ENCODE assay signal across 9 cellular contexts in genomic region chr13:106795847-106796246, GRCh38.
DNase-seq lines count a peak whose midpoint lies in the region; ATAC-seq and TF ChIP-seq lines count a peak whose summit lies in the region.
"Had no signal": no experiment of that assay in that cellular context is flagged by ENCODE, and none has a peak within 500 bp of the region (broad histone marks: within the 10 kb centered on the region; RNA-seq: fewer than 3 reads in every experiment).

No MANE protein-coding gene starts in this region.

- H3K27ac ChIP-seq in CD4-positive, alpha-beta memory T cell (ENCODE audit: low read depth, low read length): no peak overlapping the region
- H3K27ac ChIP-seq in GM23338 (ENCODE audit: low read depth): peak overlapping the region; percentile 78
- H3K27ac ChIP-seq in naive thymus-derived CD4-positive, alpha-beta T cell (ENCODE audit: low read depth, low read length): no peak overlapping the region

- H3K4me1 ChIP-seq in CD4-positive, alpha-beta memory T cell (ENCODE audit: insufficient read depth, low read length): no peaks in the 10 kb centered on the region
- H3K4me1 ChIP-seq in GM23338 (ENCODE audit: insufficient read depth) (peaks cover 18% of the 10 kb centered on the region), mucosa of descending colon (ENCODE audit: low read depth) (no peaks in the 10 kb centered on the region)
- H3K4me1 ChIP-seq in naive thymus-derived CD4-positive, alpha-beta T cell (ENCODE audit: control insufficient read depth in 2 of 2, insufficient read depth in 2 of 2, low read length in 2 of 2): no peaks in the 10 kb centered on the region

- peak overlapping the region; percentile 19 to 84 (median 70) for H3K4me3 Mint-ChIP-seq in CD4-positive, alpha-beta memory T cell
- H3K4me3 Mint-ChIP-seq in GM23338 (peak overlapping the region; percentile 53), chondrocyte (ENCODE audit: unreplicated experiment) (peak overlapping the region; percentile 69)
- H3K4me3 Mint-ChIP-seq in naive thymus-derived CD4-positive, alpha-beta T cell: peak overlapping the region; percentile 25 to 88 (median 68)

- no peak overlapping the region for H3K4me3 ChIP-seq in CD4-positive, alpha-beta memory T cell (ENCODE audit: low read length in 2 of 2)
- peak overlapping the region; percentile 25 for H3K4me3 ChIP-seq in GM23338
- no peak overlapping the region for H3K4me3 ChIP-seq in naive thymus-derived CD4-positive, alpha-beta T cell (ENCODE audit: low read length)
- no peak overlapping the region for H3K4me3 ChIP-seq in mucosa of descending colon

- intact Hi-C loops in CD4-positive, alpha-beta memory T cell (cut with micrococcal nuclease): no loop called here
- intact Hi-C loops in naive thymus-derived CD4-positive, alpha-beta T cell (cut with micrococcal nuclease): no loop called here
- intact Hi-C loops in mucosa of descending colon (cut with DNase I, micrococcal nuclease): no loop called here

- ATAC-seq in GM23338 (peak; percentile 11), mucosa of descending colon (no peak)
- no peak for ATAC-seq in naive thymus-derived CD4-positive, alpha-beta T cell

- no peaks in the 10 kb centered on the region for H3K79me2 ChIP-seq in GM23338 (replicated peaks; ENCODE audit: insufficient read depth)

- no peak for DNase-seq in CD4-positive, alpha-beta memory T cell
- DNase-seq in GM23338 (ENCODE audit: low spot score): peak; percentile 36
- DNase-seq in chondrocyte (ENCODE audit: low spot score): no peak
- DNase-seq in naive thymus-derived CD4-positive, alpha-beta T cell: no peak
- no peak for DNase-seq in activated gamma-delta T cell treated with Interleukin-2 at 50 U/mL for 16 hours
- DNase-seq in mucosa of descending colon: no peak
- DNase-seq in activated naive CD4-positive, alpha-beta T cell treated with anti-CD3 and anti-CD28 coated beads, Interleukin-2, amount 50 U/mL, for 16 hours: no peak
- no peak for DNase-seq in NCI-H2029 (lab: John Stamatoyannopoulos, UW)
- DNase-seq: aorta had no signal

- H3K27ac Mint-ChIP-seq in CD4-positive, alpha-beta memory T cell: no peak overlapping the region
- H3K27ac Mint-ChIP-seq in GM23338 (peak overlapping the region; percentile 97), chondrocyte (ENCODE audit: unreplicated experiment) (no peak overlapping the region)
- peak overlapping the region in 1 of 9 donors; percentile 82 for H3K27ac Mint-ChIP-seq in naive thymus-derived CD4-positive, alpha-beta T cell

- CTCF ChIA-PET in CD4-positive, alpha-beta memory T cell (lab: Charles Lee; ENCODE audit: partially characterized antibody): no interaction called here
- CTCF ChIA-PET in naive thymus-derived CD4-positive, alpha-beta T cell (lab: Charles Lee): no interaction called here

- peaks cover 9% of the 10 kb centered on the region; the same call in 1 of the 2 replicates for H3F3A ChIP-seq in GM23338 (replicated peaks; ENCODE audit: low read depth)

- peak overlapping the region; percentile 27 for H3K4me2 ChIP-seq in GM23338

- H3K9me2 ChIP-seq in GM23338 (ENCODE audit: insufficient read depth): no peaks in the 10 kb centered on the region

- no peak overlapping the region for H2AFZ ChIP-seq in GM23338

- no peaks in the 10 kb centered on the region for H4K20me1 ChIP-seq in GM23338 (replicated peaks; ENCODE audit: insufficient read depth)

- H3K36me3 ChIP-seq in CD4-positive, alpha-beta memory T cell (ENCODE audit: insufficient read depth, low read length): no peaks in the 10 kb centered on the region
- H3K36me3 ChIP-seq in GM23338 (ENCODE audit: insufficient read depth) (no peaks in the 10 kb centered on the region), mucosa of descending colon (ENCODE audit: low read depth) (no peaks in the 10 kb centered on the region)
- H3K36me3 ChIP-seq in naive thymus-derived CD4-positive, alpha-beta T cell (ENCODE audit: control insufficient read depth in 2 of 3, insufficient read depth in 3 of 3, low read length in 3 of 3): no peaks in the 10 kb centered on the region

- no peaks in the 10 kb centered on the region for H3K36me3 Mint-ChIP-seq in CD4-positive, alpha-beta memory T cell
- H3K36me3 Mint-ChIP-seq in GM23338 (ENCODE audit: low read depth) (peaks cover 3% of the 10 kb centered on the region; the same call in 1 of the 3 replicates), chondrocyte (ENCODE audit: low read depth) (peaks cover 1% of the 10 kb centered on the region)
- H3K36me3 Mint-ChIP-seq in naive thymus-derived CD4-positive, alpha-beta T cell: no peaks in the 10 kb centered on the region

- H3K27me3 Mint-ChIP-seq in CD4-positive, alpha-beta memory T cell: peaks cover 0 to 7% of the 10 kb centered on the region in 2 donors
- H3K27me3 Mint-ChIP-seq in GM23338 (ENCODE audit: insufficient read depth, low read depth, poor library complexity) (peaks cover 36% of the 10 kb centered on the region), chondrocyte (ENCODE audit: low read depth) (peaks cover 13% of the 10 kb centered on the region)
- peaks cover 0 to 38% (median 11%) of the 10 kb centered on the region in 5 donors for H3K27me3 Mint-ChIP-seq in naive thymus-derived CD4-positive, alpha-beta T cell

- TF ChIP-seq CTCF in GM23338 (conservative IDR thresholded peaks at IDR 0.05; ENCODE audit: low read depth in 2 of 2) (no peak), chondrocyte (IDR thresholded peaks at IDR 0.05) (no peak), mucosa of descending colon (IDR thresholded peaks at IDR 0.05) (no peak)

- H3K9me3 ChIP-seq in CD4-positive, alpha-beta memory T cell (ENCODE audit: control insufficient read depth in 1 of 2, low read length in 2 of 2): no peaks in the 10 kb centered on the region
- H3K9me3 ChIP-seq in naive thymus-derived CD4-positive, alpha-beta T cell (ENCODE audit: control insufficient read depth in 2 of 3, low read length in 3 of 3): no peaks in the 10 kb centered on the region
- no peaks in the 10 kb centered on the region for H3K9me3 ChIP-seq in mucosa of descending colon

- H3K9me3 Mint-ChIP-seq in CD4-positive, alpha-beta memory T cell: peaks cover 0 to 2% (median 0%) of the 10 kb centered on the region in 8 donors
- H3K9me3 Mint-ChIP-seq in GM23338 (peaks cover 3% of the 10 kb centered on the region; the same call in 1 of the 3 replicates), chondrocyte (ENCODE audit: low read depth) (no peaks in the 10 kb centered on the region)
- H3K9me3 Mint-ChIP-seq in naive thymus-derived CD4-positive, alpha-beta T cell: peaks cover 0 to 3% (median 0%) of the 10 kb centered on the region in 11 donors

- H3K4me1 Mint-ChIP-seq in CD4-positive, alpha-beta memory T cell: peaks cover 0 to 2% (median under 1%) of the 10 kb centered on the region in 4 donors
- H3K4me1 Mint-ChIP-seq in GM23338: peaks cover 34% of the 10 kb centered on the region
- peaks cover 9% of the 10 kb centered on the region for H3K4me1 Mint-ChIP-seq in chondrocyte (ENCODE audit: low read depth)
- no peaks in the 10 kb centered on the region for H3K4me1 Mint-ChIP-seq in naive thymus-derived CD4-positive, alpha-beta T cell

- H3K27me3 ChIP-seq in CD4-positive, alpha-beta memory T cell (ENCODE audit: insufficient read depth, low read length): no peaks in the 10 kb centered on the region
- peaks cover 34% of the 10 kb centered on the region for H3K27me3 ChIP-seq in GM23338 (ENCODE audit: insufficient read depth)
- H3K27me3 ChIP-seq in naive thymus-derived CD4-positive, alpha-beta T cell (ENCODE audit: control insufficient read depth in 2 of 2, insufficient read depth in 2 of 2, low read length in 2 of 2): no peaks in the 10 kb centered on the region

- POLR2A ChIA-PET in CD4-positive, alpha-beta memory T cell (lab: Charles Lee; ENCODE audit: partially characterized antibody): no interaction called here
- POLR2A ChIA-PET in naive thymus-derived CD4-positive, alpha-beta T cell (lab: Charles Lee): no interaction called here

TF ChIP-seq in GM23338, 12 proteins besides CTCF, POLR2A, EP300 and RAD21 (continues in another document):
- TF ChIP-seq EZH2phosphoT487 (IDR thresholded peaks at IDR 0.05; ENCODE audit: unreplicated experiment): no peak
- no peak for TF ChIP-seq STAT1 (IDR thresholded peaks at IDR 0.05; ENCODE audit: unreplicated experiment)
- TF ChIP-seq ZNF331 (CRISPR knock-in tag; IDR thresholded peaks at IDR 0.05; ENCODE audit: low read depth): no peak
- TF ChIP-seq JUNB (IDR thresholded peaks at IDR 0.05; ENCODE audit: unreplicated experiment): no peak
